31 cellular contexts compared by ENCODE assay signal in genomic region chr6:43915213-43915869, GRCh38.
DNase-seq lines count a peak whose midpoint lies in the region; ATAC-seq, FAIRE-seq and TF ChIP-seq lines count a peak whose summit lies in the region.
"Had no signal": no experiment of that assay in that cellular context is flagged by ENCODE, and none has a peak within 500 bp of the region (broad histone marks: within the 10 kb centered on the region; RNA-seq: fewer than 3 reads in every experiment).

No MANE protein-coding gene starts in this region.

- H3K79me2 ChIP-seq in HepG2 (ENCODE audit: insufficient read depth, low read length) = no peaks in the 10 kb centered on the region

- ATAC-seq in HepG2 (no peak), HG03521 (IDR thresholded peaks at IDR 0.05; ENCODE audit: unreplicated experiment) (no peak)
- ATAC-seq: heart right ventricle; naive thymus-derived CD8-positive, alpha-beta T cell had no signal

- intact Hi-C loops in HepG2 (cut with micrococcal nuclease; ENCODE audit: unreplicated experiment) (no loop called here), head of caudate nucleus (cut with DNase I) (no loop called here)

- no peak overlapping the region for H2AFZ ChIP-seq in HepG2 (ENCODE audit: low read length)
- H2AFZ ChIP-seq: PC-9 had no signal

- no peaks in the 10 kb centered on the region for H3K36me3 ChIP-seq in BLaER1 treated with 17β-estradiol and CSF1 and Interleukin-3, amounts not matched to agents 10 nM and 100 nM
- H3K36me3 ChIP-seq in HepG2 (replicated peaks in 1 of 2; ENCODE audit: control insufficient read depth in 1 of 2, insufficient read depth in 2 of 2, low read length in 2 of 2) = no peaks in the 10 kb centered on the region
- no peaks in the 10 kb centered on the region for H3K36me3 ChIP-seq in small intestine (ENCODE audit: control insufficient read depth in 2 of 2, insufficient read depth in 2 of 2, low read length in 2 of 2)
- H3K36me3 ChIP-seq: BE2C, brain microvascular endothelial cell, esophagus muscularis mucosa, heart right ventricle had no signal

- H3K9ac ChIP-seq in BLaER1 treated with 17β-estradiol and CSF1 and Interleukin-3, amounts not matched to agents 10 nM and 100 nM = no peak overlapping the region
- no peak overlapping the region for H3K9ac ChIP-seq in HepG2 (ENCODE audit: insufficient read depth, low read depth, low read length)
- H3K9ac ChIP-seq: KMS-11 had no signal

- no peaks in the 10 kb centered on the region for H3K27me3 ChIP-seq in BLaER1 treated with 17β-estradiol and CSF1 and Interleukin-3, amounts not matched to agents 10 nM and 100 nM
- no peaks in the 10 kb centered on the region for H3K27me3 ChIP-seq in HepG2 (ENCODE audit: control insufficient read depth in 1 of 2, insufficient read depth in 2 of 2, low read length in 2 of 2)
- no peaks in the 10 kb centered on the region for H3K27me3 ChIP-seq in small intestine (ENCODE audit: control insufficient read depth in 2 of 2, insufficient read depth in 2 of 2, low read length in 2 of 2)
- H3K27me3 ChIP-seq: BE2C, brain microvascular endothelial cell, esophagus muscularis mucosa, heart right ventricle had no signal

- TF ChIP-seq EP300 in HepG2 (IDR thresholded peaks at IDR 0.05; ENCODE audit: low read depth in 2 of 2, low read length in 2 of 2) (no peak), HepG2 (CRISPR knock-in tag; IDR thresholded peaks at IDR 0.05; ENCODE audit: borderline replicate concordance) (no peak)

- peak; percentile 81 for FAIRE-seq in RCC 7860 (lab: Jason Lieb, UNC)
- FAIRE-seq in HepG2 (lab: Jason Lieb, UNC) = no peak
- FAIRE-seq in small intestine (lab: Jason Lieb, UNC) = no peak
- FAIRE-seq: endometrium, HTR-8/SVneo had no signal

- no peak for TF ChIP-seq RAD21 in HepG2 (CRISPR knock-in tag; IDR thresholded peaks at IDR 0.05)

- no peak for TF ChIP-seq CTCF in HepG2 (CRISPR knock-in tag; IDR thresholded peaks at IDR 0.05)

- no peaks in the 10 kb centered on the region for H3K9me3 ChIP-seq in BLaER1 treated with 17β-estradiol and CSF1 and Interleukin-3, amounts not matched to agents 10 nM and 100 nM (replicated peaks in 1 of 11)
- no peaks in the 10 kb centered on the region for H3K9me3 ChIP-seq in HepG2 (ENCODE audit: low read length)
- no peaks in the 10 kb centered on the region for H3K9me3 ChIP-seq in small intestine (ENCODE audit: control insufficient read depth, low read depth)
- H3K9me3 ChIP-seq: BE2C, esophagus muscularis mucosa, heart right ventricle had no signal

- no peak for TF ChIP-seq POLR2A in HepG2 (IDR thresholded peaks at IDR 0.05; ENCODE audit: insufficient read depth in 1 of 2, low read depth in 2 of 2, low read length in 2 of 2)

- no peaks in the 10 kb centered on the region; a peak in 1 of 22 replicates for H4K20me1 ChIP-seq in BLaER1 treated with 17β-estradiol and CSF1 and Interleukin-3, amounts not matched to agents 10 nM and 100 nM
- H4K20me1 ChIP-seq in HepG2 (ENCODE audit: insufficient read depth, low read length) = no peaks in the 10 kb centered on the region

- peak overlapping the region; percentile 30 to 70 (median 54); a peak in 21 of 22 replicates for H3K4me2 ChIP-seq in BLaER1 treated with 17β-estradiol and CSF1 and Interleukin-3, amounts not matched to agents 10 nM and 100 nM
- H3K4me2 ChIP-seq in HepG2 (ENCODE audit: low read depth, low read length) = no peak overlapping the region
- H3K4me2 ChIP-seq: KMS-11, PC-9 had no signal

- CTCF ChIA-PET in HepG2 (lab: Yijun Ruan, JAX; ENCODE audit: low intra/inter-chr PET ratio, low total read pairs) = no interaction called here

- WGBS in HepG2 (ENCODE audit: low lambda C conversion rate) = 88% methylated on average over 7 of the region's 7 CpGs
- 64 to 80% (median 69%) methylated on average over 7 of the region's 7 CpGs for WGBS in small intestine, 3 donors

- in situ Hi-C loops in HepG2 (cut with HindIII; ENCODE audit: extremely low pct_ligation_motif_present, low pct_unique_long_range_greater_than_20kb) = no loop called here

- POLR2A ChIA-PET in HepG2 (lab: Yijun Ruan, JAX) = interaction anchor here (1.6 to 6.8 kb wide), 5 partner anchors 11 to 279 kb away, joined by 6 to 133 read pairs (median 20); partner anchors contain the start of genes MAD2L1BP and VEGFA

- no peak overlapping the region for H3K4me3 ChIP-seq in BLaER1 treated with 17β-estradiol and CSF1 and Interleukin-3, amounts not matched to agents 10 nM and 100 nM
- H3K4me3 ChIP-seq in HepG2 (replicated peaks in 1 of 3; ENCODE audit: insufficient read depth in 1 of 3, low read depth in 2 of 3, low read length in 3 of 3) (no peak overlapping the region), small intestine (ENCODE audit: low read depth in 1 of 2, low read length in 2 of 2) (no peak overlapping the region)
- H3K4me3 ChIP-seq: esophagus muscularis mucosa, heart right ventricle, lung, PC-9, skin epidermis had no signal

- peak; percentile 33 for DNase-seq in RCC 7860 (ENCODE audit: low spot score)
- no peak for DNase-seq in HepG2 (ENCODE audit: low spot score)
- peak; percentile 44 for DNase-seq in small intestine
- no peak for DNase-seq in head of caudate nucleus
- no peak for DNase-seq in NCI-H2171 (lab: John Stamatoyannopoulos, UW)
- DNase-seq: activated CD4-positive, alpha-beta memory T cell treated with anti-CD3 and anti-CD28 coated beads, Interleukin-2, amount 10 ng/mL, durations not matched to agents 7 days and 5 days; activated CD8-positive, alpha-beta memory T cell treated with anti-CD3 and anti-CD28 coated beads, Interleukin-2, amount 50 U/mL, for 48 hours; activated naive CD4-positive, alpha-beta T cell treated with anti-CD3 and anti-CD28 coated beads, Interleukin-2, amount 10 ng/mL, durations not matched to agents 7 days and 5 days; amniotic stem cell; BE2C; brain microvascular endothelial cell; cerebellar nuclear complex; foreskin fibroblast; GDM1; heart right ventricle; MM.1S; naive thymus-derived CD8-positive, alpha-beta T cell; NCI-H1930; NCI-H526; PC-9; retina; Right ventricle myocardium superior; stimulated activated naive CD4-positive, alpha-beta T cell treated with Interleukin-2 at 50 U/mL for 16 hours had no signal

- peaks cover 19 to 39% (median 31%) of the 10 kb centered on the region in 10 experiments for H3K4me1 ChIP-seq in BLaER1 treated with 17β-estradiol and CSF1 and Interleukin-3, amounts not matched to agents 10 nM and 100 nM
- peaks cover 100% of the 10 kb centered on the region for H3K4me1 ChIP-seq in HepG2 (ENCODE audit: insufficient read depth, low read length)
- peaks cover 10 to 30% of the 10 kb centered on the region in 2 donors for H3K4me1 ChIP-seq in small intestine (ENCODE audit: control insufficient read depth in 2 of 2, insufficient read depth in 1 of 2, low read depth in 1 of 2, low read length in 1 of 2)
- H3K4me1 ChIP-seq: esophagus muscularis mucosa had no signal

- no peak overlapping the region for H3K27ac ChIP-seq in BLaER1 treated with 17β-estradiol and CSF1 and Interleukin-3, amounts not matched to agents 10 nM and 100 nM
- H3K27ac ChIP-seq in HepG2 (ENCODE audit: extremely low read length, insufficient read depth, low read length) = peak overlapping the region; percentile 85
- peak overlapping the region in 1 of 2 donors; percentile 87 for H3K27ac ChIP-seq in small intestine (ENCODE audit: low read depth in 1 of 2, low read length in 1 of 2)
- H3K27ac ChIP-seq: brain microvascular endothelial cell, esophagus muscularis mucosa, heart right ventricle, KMS-11, PC-9, skin epidermis had no signal

- no TSS peak for BruUV-seq in HepG2 (replicated peaks; lab: Mats Ljungman, UMichigan)

TF ChIP-seq in HepG2, 621 proteins besides CTCF, POLR2A, EP300 and RAD21 (continues in another document):
- TF ChIP-seq ZNF75D (CRISPR knock-in tag; IDR thresholded peaks at IDR 0.05; ENCODE audit: borderline replicate concordance) = no peak
- TF ChIP-seq POLR2G (IDR thresholded peaks at IDR 0.05; ENCODE audit: low read depth, low read length) = no peak
- no peak for TF ChIP-seq MLX (CRISPR knock-in tag; IDR thresholded peaks at IDR 0.05)
- TF ChIP-seq, protein P1, sequence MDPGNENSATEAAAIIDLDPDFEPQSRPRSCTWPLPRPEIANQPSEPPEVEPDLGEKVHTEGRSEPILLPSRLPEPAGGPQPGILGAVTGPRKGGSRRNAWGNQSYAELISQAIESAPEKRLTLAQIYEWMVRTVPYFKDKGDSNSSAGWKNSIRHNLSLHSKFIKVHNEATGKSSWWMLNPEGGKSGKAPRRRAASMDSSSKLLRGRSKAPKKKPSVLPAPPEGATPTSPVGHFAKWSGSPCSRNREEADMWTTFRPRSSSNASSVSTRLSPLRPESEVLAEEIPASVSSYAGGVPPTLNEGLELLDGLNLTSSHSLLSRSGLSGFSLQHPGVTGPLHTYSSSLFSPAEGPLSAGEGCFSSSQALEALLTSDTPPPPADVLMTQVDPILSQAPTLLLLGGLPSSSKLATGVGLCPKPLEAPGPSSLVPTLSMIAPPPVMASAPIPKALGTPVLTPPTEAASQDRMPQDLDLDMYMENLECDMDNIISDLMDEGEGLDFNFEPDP (CRISPR knock-in tag; conservative IDR thresholded peaks at IDR 0.05) = 0 out of 2 replicates have a peak, but pooled peaks have one; percentile 73
- no peak for TF ChIP-seq TEAD2 (CRISPR knock-in tag; IDR thresholded peaks at IDR 0.05)
- 0 out of 2 replicates have a peak, but pooled peaks have one; percentile 19 for TF ChIP-seq MYC (CRISPR knock-in tag; IDR thresholded peaks at IDR 0.05; ENCODE audit: borderline replicate concordance)
- TF ChIP-seq ASH2L (IDR thresholded peaks at IDR 0.05; ENCODE audit: insufficient read length, low read depth, low read length) = no peak
- TF ChIP-seq CENPT (CRISPR knock-in tag; IDR thresholded peaks at IDR 0.05; ENCODE audit: low read depth) = no peak
- TF ChIP-seq NR2C2 (CRISPR knock-in tag; IDR thresholded peaks at IDR 0.05; ENCODE audit: borderline replicate concordance) = peak; percentile 9; the same call in 1 of the 2 replicates
- no peak for TF ChIP-seq ZNF367 (CRISPR knock-in tag; IDR thresholded peaks at IDR 0.05; ENCODE audit: borderline replicate concordance)

Comparison
In these comparisons a context has a peak if more than half of its experiments do, and no peak if none do; other contexts are left out.
1. DNase-seq: peak in RCC 7860 (single experiment) and small intestine (single experiment); none in HepG2 (single experiment), head of caudate nucleus (0 of 42) and NCI-H2171 (single experiment).